16 cellular contexts compared by ENCODE assay signal in the genomic region with DNA sequence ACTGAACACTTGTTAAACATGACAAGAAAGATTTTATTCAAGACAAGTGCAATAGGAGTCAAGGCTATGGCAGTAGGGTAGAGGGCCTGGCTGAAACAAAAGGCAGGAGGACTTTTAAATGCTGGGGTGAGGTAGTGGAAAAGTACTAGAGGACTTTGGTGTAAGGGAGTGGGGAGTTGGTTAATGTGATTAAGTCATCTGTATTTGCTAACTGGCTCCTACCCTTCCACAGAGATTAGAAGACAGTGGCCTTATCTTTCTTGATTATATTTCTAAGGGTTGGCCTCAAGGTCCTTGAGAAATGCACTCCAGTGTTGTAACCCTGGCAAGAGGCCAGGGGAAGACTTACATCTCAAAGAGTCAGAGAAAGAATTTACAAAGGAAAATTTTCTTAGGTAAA.
DNase-seq lines count a peak whose midpoint lies in the region; ATAC-seq, FAIRE-seq and TF ChIP-seq lines count a peak whose summit lies in the region.
"Had no signal": no experiment of that assay in that cellular context is flagged by ENCODE, and none has a peak within 500 bp of the region (broad histone marks: within the 10 kb centered on the region; RNA-seq: fewer than 3 reads in every experiment).

No MANE protein-coding gene starts in this region.

- H4K20me1 ChIP-seq in H1 (replicated peaks in 1 of 2; ENCODE audit: control insufficient read depth in 1 of 2, insufficient read depth in 2 of 2, low read length in 2 of 2) = no peaks in the 10 kb centered on the region

- no peak for TF ChIP-seq EP300 in H1 (IDR thresholded peaks at IDR 0.05; ENCODE audit: borderline replicate concordance in 1 of 2, low read depth in 2 of 2, low read length in 2 of 2)

- H3K56ac ChIP-seq in H1 (replicated peaks; ENCODE audit: insufficient read length, low read depth, low read length) (no peak overlapping the region), mesendoderm (ENCODE audit: low read length) (no peak overlapping the region)

- H3K36me3 ChIP-seq in H1 (ENCODE audit: control insufficient read depth in 2 of 4, insufficient read depth in 4 of 4, low read length in 3 of 4) (no peaks in the 10 kb centered on the region), mesendoderm (ENCODE audit: control insufficient read depth, insufficient read depth, low read length) (no peaks in the 10 kb centered on the region)
- H3K36me3 ChIP-seq: SJSA1, thyroid gland had no signal

- H2BK12ac ChIP-seq in H1 (ENCODE audit: low read depth, low read length) = no peak overlapping the region

- no peak overlapping the region for H3K14ac ChIP-seq in H1 (ENCODE audit: insufficient read length)

- H3K9ac ChIP-seq in H1 (replicated peaks in 1 of 4; ENCODE audit: extremely low read depth in 1 of 4, low read depth in 3 of 4, low read length in 3 of 4) = no peak overlapping the region
- H3K9ac ChIP-seq in mesendoderm (ENCODE audit: low read length) = no peak overlapping the region
- H3K9ac ChIP-seq: parathyroid adenoma had no signal

- no peaks in the 10 kb centered on the region for H3K79me2 ChIP-seq in H1 (ENCODE audit: control insufficient read depth in 1 of 2, insufficient read depth in 2 of 2, low read length in 2 of 2)
- no peaks in the 10 kb centered on the region for H3K79me2 ChIP-seq in mesendoderm (ENCODE audit: control insufficient read depth, insufficient read depth, low read length)
- H3K79me2 ChIP-seq: parathyroid adenoma had no signal

- H3K23me2 ChIP-seq in H1 (ENCODE audit: low read depth, low read length) = no peaks in the 10 kb centered on the region

- ATAC-seq in HG02970 (IDR thresholded peaks at IDR 0.05; ENCODE audit: low FRiP score, unreplicated experiment) = no peak
- ATAC-seq: activated naive CD4-positive, alpha-beta T cell treated with anti-CD3 and anti-CD28 coated beads, Interleukin-2, amount 50 U/mL, for 72 hours; esophagus mucosa had no signal

- H2BK20ac ChIP-seq in H1 (ENCODE audit: low read length) = no peak overlapping the region

- H3K9me3 ChIP-seq in H1 (ENCODE audit: insufficient read depth in 2 of 2, low read depth in 1 of 2, low read length in 1 of 2) = no peaks in the 10 kb centered on the region
- H3K9me3 ChIP-seq: SJSA1, thyroid gland had no signal

- FAIRE-seq in H1 (lab: Jason Lieb, UNC) = no peak

- TF ChIP-seq POLR2A in H1 (IDR thresholded peaks at IDR 0.05; ENCODE audit: control extremely low read depth in 1 of 2, low read depth in 2 of 2, low read length in 2 of 2) = no peak

- H4K5ac ChIP-seq in H1 (ENCODE audit: insufficient read length, low read depth, low read length) (no peak overlapping the region), mesendoderm (ENCODE audit: low read length) (no peak overlapping the region)

- H2BK15ac ChIP-seq in H1 (ENCODE audit: low read length) = no peak overlapping the region
- H2BK15ac ChIP-seq in mesendoderm (replicated peaks; ENCODE audit: low read depth) = no peak overlapping the region

- peak overlapping the region; percentile 93 for H2AFZ ChIP-seq in H1 (ENCODE audit: low read length)
- H2AFZ ChIP-seq: parathyroid adenoma had no signal

- no peak for TF ChIP-seq RAD21 in H1 (IDR thresholded peaks at IDR 0.05 in 1 of 2, conservative IDR thresholded peaks at IDR 0.05 in 1 of 2; ENCODE audit: low read depth in 2 of 2, low read length in 2 of 2)

- no peak overlapping the region for H4K91ac ChIP-seq in H1 (replicated peaks; ENCODE audit: insufficient read length, low read length)

- CTCF ChIA-PET in H1 (lab: Charles Lee; ENCODE audit: partially characterized antibody) = no interaction called here

- H3K23ac ChIP-seq in H1 (ENCODE audit: insufficient read length) = no peak overlapping the region
- no peak overlapping the region for H3K23ac ChIP-seq in mesendoderm (ENCODE audit: low read length)

- H3K4ac ChIP-seq in H1 (replicated peaks; ENCODE audit: insufficient read length, low read depth, low read length) (no peak overlapping the region), mesendoderm (ENCODE audit: low read depth, low read length) (no peak overlapping the region)

- no peak overlapping the region for H3K18ac ChIP-seq in H1 (ENCODE audit: extremely low read depth, low read length)
- no peak overlapping the region for H3K18ac ChIP-seq in mesendoderm (ENCODE audit: low read length)

- peak; percentile 56 for DNase-seq in CMK (ENCODE audit: low read depth)
- DNase-seq in NCI-H69 (lab: John Stamatoyannopoulos, UW) = peak; percentile 8
- DNase-seq in H1 (ENCODE audit: low read depth in 1 of 2, low spot score in 2 of 2) = no peak
- peak; percentile 94 for DNase-seq in mesendoderm
- DNase-seq in MV-4-11 (lab: John Stamatoyannopoulos, UW) = no peak
- no peak for DNase-seq in NCI-H524 treated with DMSO at 0.1 percent for 48 hours (lab: John Stamatoyannopoulos, UW)
- DNase-seq in coronary artery (ENCODE audit: low spot score) = no peak
- DNase-seq: activated CD4-positive, CD25-positive, alpha-beta regulatory T cell; midbrain; NCI-H146 had no signal

- H3K27ac ChIP-seq in H1 (ENCODE audit: low read depth, low read length) (no peak overlapping the region), mesendoderm (ENCODE audit: low read depth, low read length) (peak overlapping the region; percentile 57), coronary artery (no peak overlapping the region)
- H3K27ac ChIP-seq: parathyroid adenoma, SJSA1, thyroid gland had no signal

- no peak overlapping the region for H2BK120ac ChIP-seq in H1 (replicated peaks; ENCODE audit: low read depth, low read length)
- H2BK120ac ChIP-seq in mesendoderm (ENCODE audit: low read depth, low read length) = no peak overlapping the region

- TF ChIP-seq CTCF in H1 (IDR thresholded peaks at IDR 0.05; ENCODE audit: control extremely low read depth in 1 of 3, insufficient read depth in 1 of 3, low read depth in 1 of 3, low read length in 3 of 3) (no peak), coronary artery (IDR thresholded peaks at IDR 0.05) (no peak)

- H2BK5ac ChIP-seq in H1 (ENCODE audit: low read depth, low read length) (no peak overlapping the region), mesendoderm (ENCODE audit: low read length) (no peak overlapping the region)

- H4K8ac ChIP-seq in H1 (ENCODE audit: extremely low read depth, insufficient read depth, low read length) (no peak overlapping the region), mesendoderm (ENCODE audit: low read depth, low read length) (no peak overlapping the region)

- H2AK5ac ChIP-seq in H1 (ENCODE audit: low read depth, low read length) = no peak overlapping the region
- H2AK5ac ChIP-seq in mesendoderm (ENCODE audit: low read length) = no peak overlapping the region

- H3K27me3 ChIP-seq in H1 (replicated peaks in 1 of 4; ENCODE audit: control insufficient read depth in 3 of 4, extremely low read depth in 1 of 4, insufficient read depth in 3 of 4, low read length in 3 of 4) (no peaks in the 10 kb centered on the region), mesendoderm (ENCODE audit: insufficient read depth, low read length, poor library complexity) (no peaks in the 10 kb centered on the region)
- H3K27me3 ChIP-seq: SJSA1, thyroid gland had no signal

- H3K4me2 ChIP-seq in H1 (ENCODE audit: insufficient read depth in 1 of 2, low read depth in 2 of 2, low read length in 2 of 2) (no peak overlapping the region), mesendoderm (ENCODE audit: low read length) (no peak overlapping the region)

- H3K79me1 ChIP-seq in H1 (ENCODE audit: low read depth, low read length) = no peaks in the 10 kb centered on the region
- no peaks in the 10 kb centered on the region for H3K79me1 ChIP-seq in mesendoderm (ENCODE audit: low read length)

- H3K4me1 ChIP-seq in H1 (replicated peaks in 1 of 4; ENCODE audit: control insufficient read depth in 3 of 4, insufficient read depth in 4 of 4, low read length in 3 of 4) (peaks cover 3 to 7% (median 5%) of the 10 kb centered on the region in 4 experiments; a peak in 4 of 7 replicates), mesendoderm (ENCODE audit: control insufficient read depth, low read depth, low read length) (no peaks in the 10 kb centered on the region)
- H3K4me1 ChIP-seq: parathyroid adenoma, SJSA1, thyroid gland had no signal

- POLR2A ChIA-PET in H1 (lab: Charles Lee; ENCODE audit: partially characterized antibody) = no interaction called here

- H3K4me3 ChIP-seq in H1 (ENCODE audit: extremely low read depth in 1 of 4, insufficient read depth in 2 of 4, low read depth in 3 of 4, low read length in 4 of 4) (no peak overlapping the region), mesendoderm (ENCODE audit: low read length) (no peak overlapping the region), coronary artery (no peak overlapping the region)
- H3K4me3 ChIP-seq: SJSA1, thyroid gland had no signal

TF ChIP-seq in H1, 55 proteins besides CTCF, POLR2A, EP300 and RAD21:
- TF ChIP-seq SP1 (IDR thresholded peaks at IDR 0.05; ENCODE audit: low read depth, low read length) = 0 out of 2 replicates have a peak, but pooled peaks have one; percentile 18
- TF ChIP-seq, protein P1, sequence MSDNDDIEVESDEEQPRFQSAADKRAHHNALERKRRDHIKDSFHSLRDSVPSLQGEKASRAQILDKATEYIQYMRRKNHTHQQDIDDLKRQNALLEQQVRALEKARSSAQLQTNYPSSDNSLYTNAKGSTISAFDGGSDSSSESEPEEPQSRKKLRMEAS (IDR thresholded peaks at IDR 0.05) = no peak

Comparison
In these comparisons a context has a peak if more than half of its experiments do, and no peak if none do; other contexts are left out.
1. DNase-seq: peak in CMK (single experiment), NCI-H69 (single experiment) and mesendoderm (single experiment); none in H1 (0 of 2), MV-4-11 (single experiment), NCI-H524 treated with DMSO at 0.1 percent for 48 hours (single experiment) and coronary artery (single experiment).